16 cellular contexts compared by ENCODE assay signal in genomic region chr12:30862486-30862885, GRCh38.
A peak's percentile ranks its signal among the peaks of the same experiment; 100 is the strongest.
DNase-seq lines count a peak whose midpoint lies in the region; ATAC-seq, FAIRE-seq and TF ChIP-seq lines count a peak whose summit lies in the region.
"Had no signal": no experiment of that assay in that cellular context is flagged by ENCODE, and none has a peak within 500 bp of the region (broad histone marks: within the 10 kb centered on the region; RNA-seq: fewer than 3 reads in every experiment).

No MANE protein-coding gene starts in this region.

- DNase-seq in A172 (ENCODE audit: low spot score) (peak; percentile 46), M059J (ENCODE audit: low read depth) (peak; percentile 21), K562 (ENCODE audit: extremely low read depth in 1 of 4, low spot score in 3 of 4) (peak in 1 of 4 experiments; percentile 46), heart left ventricle (peak; percentile 38 to 76 (median 58)), 8988T (no peak), activated T-cell treated with anti-CD3 and anti-CD28 coated beads for 4 hours (no peak)
- DNase-seq in activated CD4-positive, CD25-positive, alpha-beta regulatory T cell treated with anti-CD3 and anti-CD28 coated beads, Interleukin-2, amount 50 U/mL, for 72 hours, result no peak
- DNase-seq: activated CD4-positive, alpha-beta T cell treated with anti-CD3 and anti-CD28 coated beads, Interleukin-2, amount 50 U/mL, for 1 hour; activated naive CD8-positive, alpha-beta T cell treated with anti-CD3 and anti-CD28 coated beads, Interleukin-2, amount 50 U/mL, for 24 hours; activated T-cell treated with anti-CD3 and anti-CD28 coated beads, Interleukin-2, amount 50 U/mL, for 4 hours; DMS79 treated with DMSO at 0.1 percent for 48 hours; NCI-H524; T-helper 17 cell had no signal

- in situ Hi-C loops in K562 (cut with MboI), result no loop called here

- H3K9me3 ChIP-seq in K562 (replicated peaks; ENCODE audit: control insufficient read depth, insufficient read depth, low read depth, low read length) (no peaks in the 10 kb centered on the region; the same call in 1 of the 2 replicates), heart left ventricle (peaks cover 0 to 15% (median 4%) of the 10 kb centered on the region in 12 donors)

- H3K4me3 ChIP-seq in K562 (no peak overlapping the region), heart left ventricle (no peak overlapping the region)
- H3K4me3 ChIP-seq: tibial nerve had no signal

- no peak overlapping the region for H3K27ac ChIP-seq in K562 (ENCODE audit: extremely low read depth, low read depth, low read length)
- no peak overlapping the region for H3K27ac ChIP-seq in heart left ventricle
- H3K27ac ChIP-seq: tibial nerve had no signal

- H3K9me1 ChIP-seq in K562 (ENCODE audit: control insufficient read depth, insufficient read depth, low read length), result no peaks in the 10 kb centered on the region

- H3K4me2 ChIP-seq in K562 (ENCODE audit: insufficient read depth, low read length), result no peak overlapping the region

- CTCF ChIA-PET in K562 (lab: Yijun Ruan, JAX; ENCODE audit: low intra/inter-chr PET ratio), result no interaction called here

- ATAC-seq in K562 (peak; percentile 42; the same call in 1 of the 3 replicates), heart left ventricle (peak; percentile 67 to 87 (median 84)), HG02970 (IDR thresholded peaks at IDR 0.05; ENCODE audit: low FRiP score, unreplicated experiment) (no peak)
- ATAC-seq: activated naive CD8-positive, alpha-beta T cell treated with anti-CD3 and anti-CD28 coated beads, Interleukin-2, amount 50 U/mL, for 24 hours; activated T-cell treated with anti-CD3 and anti-CD28 coated beads, Interleukin-2, amount 50 U/mL, for 4 hours; T-helper 17 cell had no signal

- BruUV-seq in K562 (replicated peaks; lab: Mats Ljungman, UMichigan), result no TSS peak

- WGBS in K562 (ENCODE audit: insufficient coverage, low coverage, missing lambda C conversion rate), result 0% methylated on average over 5 of the region's 5 CpGs
- WGBS in heart left ventricle, 4 donors, result 7 to 13% (median 10%) methylated on average over 5 of the region's 5 CpGs

- no peaks in the 10 kb centered on the region for H3K79me2 ChIP-seq in K562 (ENCODE audit: control insufficient read depth, insufficient read depth, low read length)

- no peak overlapping the region for H3K9ac ChIP-seq in K562 (ENCODE audit: insufficient read depth in 1 of 2, low read depth in 2 of 2, low read length in 2 of 2)

- H3K27me3 ChIP-seq in K562 (ENCODE audit: control insufficient read depth in 2 of 2, insufficient read depth in 2 of 2, low read length in 2 of 2) (peaks cover 9 to 18% of the 10 kb centered on the region in 2 experiments; a peak in 4 of 5 replicates), heart left ventricle (no peaks in the 10 kb centered on the region)
- H3K27me3 ChIP-seq: tibial nerve had no signal

- no peaks in the 10 kb centered on the region for H4K20me1 ChIP-seq in K562 (replicated peaks; ENCODE audit: control insufficient read depth, insufficient read depth, low read length)

- POLR2A ChIA-PET in K562 (lab: Yijun Ruan, JAX), result interaction anchor here (0.7 to 0.8 kb wide), 2 partner anchors 12 to 360 kb away, joined by 3 read pairs; no protein-coding TSS in a partner anchor

- intact Hi-C loops in K562 (cut with micrococcal nuclease) (no loop called here), heart left ventricle (cut with DNase I) (no loop called here)

- H2AFZ ChIP-seq in K562 (ENCODE audit: low read depth, low read length), result no peak overlapping the region

- TF ChIP-seq EP300 in K562 (IDR thresholded peaks at IDR 0.05; ENCODE audit: low read length), result no peak

- no peak for TF ChIP-seq RAD21 in K562 (CRISPR knock-in tag; conservative IDR thresholded peaks at IDR 0.05 in 1 of 2, IDR thresholded peaks at IDR 0.05 in 1 of 2)

- H3K36me3 ChIP-seq in K562 (ENCODE audit: control insufficient read depth, insufficient read depth, low read length) (no peaks in the 10 kb centered on the region), heart left ventricle (no peaks in the 10 kb centered on the region)
- H3K36me3 ChIP-seq: tibial nerve had no signal

- no peaks in the 10 kb centered on the region for H3K4me1 ChIP-seq in K562 (replicated peaks in 1 of 2; ENCODE audit: control insufficient read depth in 2 of 2, insufficient read depth in 2 of 2, low read length in 2 of 2)
- peaks cover 0 to 7% (median 0%) of the 10 kb centered on the region in 12 donors for H3K4me1 ChIP-seq in heart left ventricle
- H3K4me1 ChIP-seq: tibial nerve had no signal

- peak; percentile 74 for FAIRE-seq in K562 (lab: Jason Lieb, UNC)
- FAIRE-seq: RCC 7860 had no signal

- TF ChIP-seq POLR2A in K562 (conservative IDR thresholded peaks at IDR 0.05) (no peak), heart left ventricle (IDR thresholded peaks at IDR 0.05) (no peak)

- no peak for TF ChIP-seq CTCF in K562 (IDR thresholded peaks at IDR 0.05 in 2 of 3, conservative IDR thresholded peaks at IDR 0.05 in 1 of 3; ENCODE audit: insufficient read depth in 2 of 3, low read depth in 1 of 3, low read length in 3 of 3)
- no peak for TF ChIP-seq CTCF in heart left ventricle (IDR thresholded peaks at IDR 0.05)

TF ChIP-seq in K562, 482 proteins besides CTCF, POLR2A, EP300 and RAD21:
- TF ChIP-seq CBFA2T2 (conservative IDR thresholded peaks at IDR 0.05) (peak; percentile 49), TCF3 (CRISPR knock-in tag; IDR thresholded peaks at IDR 0.05) (peak; percentile 43; the same call in 1 of the 2 replicates), TEAD4 (IDR thresholded peaks at IDR 0.05; ENCODE audit: low read length) (peak; percentile 47; the same call in 1 of the 2 replicates), TEAD4 (CRISPR knock-in tag; IDR thresholded peaks at IDR 0.05; ENCODE audit: borderline replicate concordance) (no peak), ZNF175 (CRISPR knock-in tag; IDR thresholded peaks at IDR 0.05; ENCODE audit: low read depth) (no peak), NFIC (IDR thresholded peaks at IDR 0.05) (peak; percentile 66), EP400 (IDR thresholded peaks at IDR 0.05) (no peak), TAL1 (IDR thresholded peaks at IDR 0.05) (peak; percentile 63; the same call in 1 of the 2 replicates), STAT5A (IDR thresholded peaks at IDR 0.05; ENCODE audit: borderline replicate concordance, low read length) (0 out of 2 replicates have a peak, but pooled peaks have one; percentile 13), CBFA2T3 (IDR thresholded peaks at IDR 0.05) (peak; percentile 70), PTBP1 (IDR thresholded peaks at IDR 0.05; ENCODE audit: low read depth, low read length) (no peak), ARHGAP35 (IDR thresholded peaks at IDR 0.05; ENCODE audit: partially characterized antibody) (no peak), ARID1B (IDR thresholded peaks at IDR 0.05) (peak; percentile 70), TFAM (CRISPR knock-in tag; conservative IDR thresholded peaks at IDR 0.05) (no peak), NCOR1 (IDR thresholded peaks at IDR 0.05) (peak; percentile 40)
TF ChIP-seq in K562: peak in this region for 9.

Comparison
In these comparisons a context has a peak if more than half of its experiments do, and no peak if none do; other contexts are left out.
1. DNase-seq: peak in A172 (single experiment), M059J (single experiment) and heart left ventricle (5 of 5); none in activated CD4-positive, CD25-positive, alpha-beta regulatory T cell treated with anti-CD3 and anti-CD28 coated beads, Interleukin-2, amount 50 U/mL, for 72 hours (single experiment), 8988T (single experiment) and activated T-cell treated with anti-CD3 and anti-CD28 coated beads for 4 hours (single experiment).